In genomic region chr11:70696564-70696963, GRCh38 we compare ENCODE assay signal across 18 cellular contexts.
DNase-seq lines count a peak whose midpoint lies in the region; ATAC-seq and TF ChIP-seq lines count a peak whose summit lies in the region.
"Had no signal": no experiment of that assay in that cellular context is flagged by ENCODE, and none has a peak within 500 bp of the region (broad histone marks: within the 10 kb centered on the region; RNA-seq: fewer than 3 reads in every experiment).

No MANE protein-coding gene starts in this region.

- H3K27me3 ChIP-seq in right atrium auricular region (no peaks in the 10 kb centered on the region), lower lobe of right lung (ENCODE audit: low read depth) (no peaks in the 10 kb centered on the region)
- H3K27me3 ChIP-seq: BLaER1 treated with 17β-estradiol and CSF1 and Interleukin-3, amounts not matched to agents 10 nM and 100 nM had no signal

- H3K9me3 Mint-ChIP-seq in osteocyte (ENCODE audit: unreplicated experiment): peaks cover 13% of the 10 kb centered on the region
- H3K9me3 Mint-ChIP-seq: CD8-positive, alpha-beta T cell had no signal

- no peaks in the 10 kb centered on the region for H3K36me3 Mint-ChIP-seq in osteocyte (ENCODE audit: unreplicated experiment)
- H3K36me3 Mint-ChIP-seq: CD8-positive, alpha-beta T cell had no signal

- H3K9me3 ChIP-seq in right atrium auricular region (no peaks in the 10 kb centered on the region), lower lobe of right lung (no peaks in the 10 kb centered on the region)
- H3K9me3 ChIP-seq: A549, Caco-2 had no signal

- no peak overlapping the region for H3K4me3 ChIP-seq in right atrium auricular region
- no peak overlapping the region for H3K4me3 ChIP-seq in lower lobe of right lung
- H3K4me3 ChIP-seq: A549; BLaER1 treated with 17β-estradiol and CSF1 and Interleukin-3, amounts not matched to agents 10 nM and 100 nM; GM12878 had no signal

- DNase-seq in Right ventricle myocardium inferior (ENCODE audit: missing footprints) (peak; percentile 20), right atrium auricular region (ENCODE audit: low spot score) (no peak), lower lobe of right lung (peak; percentile 10), osteocyte (ENCODE audit: extremely low spot score, unreplicated experiment) (no peak), GM03348 (ENCODE audit: low spot score) (no peak)
- DNase-seq: AML-193; Caco-2; Calu3; CD4-positive, alpha-beta T cell; CD8-positive, alpha-beta T cell; DMS79 treated with DMSO at 0.1 percent for 48 hours; GF-D8 had no signal

- H3K4me3 Mint-ChIP-seq in osteocyte (ENCODE audit: unreplicated experiment): no peak overlapping the region
- H3K4me3 Mint-ChIP-seq: B cell; CD4-positive, alpha-beta T cell; CD8-positive, alpha-beta T cell had no signal

- H3K36me3 ChIP-seq in right atrium auricular region (no peaks in the 10 kb centered on the region), lower lobe of right lung (peaks cover 5% of the 10 kb centered on the region)
- H3K36me3 ChIP-seq: BLaER1 treated with 17β-estradiol and CSF1 and Interleukin-3, amounts not matched to agents 10 nM and 100 nM had no signal

- H3K27ac ChIP-seq in right atrium auricular region (no peak overlapping the region), lower lobe of right lung (no peak overlapping the region)
- H3K27ac ChIP-seq: 22Rv1; A549; BLaER1 treated with 17β-estradiol and CSF1 and Interleukin-3, amounts not matched to agents 10 nM and 100 nM; C4-2B had no signal

- no peaks in the 10 kb centered on the region for H3K27me3 Mint-ChIP-seq in osteocyte (ENCODE audit: unreplicated experiment)

- ATAC-seq in Right ventricle myocardium inferior (no peak), lower lobe of right lung (no peak)
- ATAC-seq: A549; CD8-positive, alpha-beta T cell; GM12878 had no signal

- H3K27ac Mint-ChIP-seq in osteocyte (ENCODE audit: unreplicated experiment): no peak overlapping the region
- H3K27ac Mint-ChIP-seq: B cell; CD4-positive, alpha-beta T cell; CD8-positive, alpha-beta T cell had no signal

- TF ChIP-seq CTCF in right atrium auricular region (IDR thresholded peaks at IDR 0.05) (no peak), lower lobe of right lung (IDR thresholded peaks at IDR 0.05) (no peak), osteocyte (IDR thresholded peaks at IDR 0.05) (no peak)

- intact Hi-C loops in Right ventricle myocardium inferior (cut with DNase I): no loop called here
- intact Hi-C loops in lower lobe of right lung (cut with DNase I): no loop called here

- H3K4me1 Mint-ChIP-seq in osteocyte (ENCODE audit: unreplicated experiment): no peaks in the 10 kb centered on the region
- H3K4me1 Mint-ChIP-seq: B cell had no signal

- H3K4me1 ChIP-seq in right atrium auricular region: no peaks in the 10 kb centered on the region
- no peaks in the 10 kb centered on the region for H3K4me1 ChIP-seq in lower lobe of right lung
- H3K4me1 ChIP-seq: A549, Caco-2 had no signal

Comparison
In these comparisons a context has a peak if more than half of its experiments do, and no peak if none do; other contexts are left out.
1. DNase-seq: peak in Right ventricle myocardium inferior (single experiment) and lower lobe of right lung (single experiment); none in right atrium auricular region (single experiment), osteocyte (single experiment) and GM03348 (single experiment).